33 cellular contexts compared by ENCODE assay signal in the genomic region with DNA sequence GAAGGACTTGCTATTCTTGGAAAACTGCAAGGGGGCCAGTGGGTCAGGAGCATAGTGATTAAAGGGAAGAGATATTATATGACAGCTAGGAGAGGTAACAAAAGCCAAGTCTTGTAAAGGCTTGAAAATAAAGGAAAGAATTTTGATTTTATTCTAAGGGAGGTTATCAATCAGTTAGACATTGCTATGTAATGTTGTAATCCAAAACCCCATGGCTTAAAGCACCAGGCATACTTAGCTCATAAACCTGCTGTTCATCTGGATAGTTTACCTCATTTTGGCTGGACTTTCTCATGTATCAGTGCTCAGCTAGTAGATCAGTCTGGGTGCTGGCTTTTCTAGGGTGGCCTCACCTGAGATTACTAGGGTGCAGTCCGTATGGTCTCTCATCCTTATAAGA.
"Had no signal": no experiment of that assay in that cellular context is flagged by ENCODE, and none has a peak within 500 bp of the region (broad histone marks: within the 10 kb centered on the region; RNA-seq: fewer than 3 reads in every experiment).

No MANE protein-coding gene starts in this region.

- H3K36me3 ChIP-seq: MG63 had no signal

- H3K4me3 ChIP-seq: MG63 had no signal

- H3K9me3 ChIP-seq: MG63 had no signal

- H3K27me3 ChIP-seq: MG63 had no signal

- DNase-seq: Karpas-422, Kasumi-1, MG63, MM.1S, MV-4-11, NCI-H1048, NCI-H1092, NCI-H1092 treated with DMSO at 0.1 percent for 48 hours, NCI-H1105, NCI-H1105 treated with DMSO at 0.1 percent for 48 hours, NCI-H1417, NCI-H1417 treated with DMSO at 0.1 percent for 48 hours, NCI-H1436, NCI-H1436 treated with DMSO at 0.1 percent for 48 hours, NCI-H146, NCI-H1694, NCI-H1694 treated with DMSO at 0.1 percent for 48 hours, NCI-H187, NCI-H187 treated with DMSO at 0.1 percent for 48 hours, NCI-H1930, NCI-H2029, NCI-H2029 treated with DMSO at 0.1 percent for 48 hours, NCI-H2081, NCI-H2081 treated with DMSO at 0.1 percent for 48 hours, NCI-H2107, NCI-H2171, NCI-H2171 treated with DMSO at 0.1 percent for 48 hours, NCI-H2227 treated with DMSO at 0.1 percent for 48 hours, NCI-H226, NCI-H345, NCI-H446, NCI-H510A, NCI-H510A treated with DMSO at 0.1 percent for 48 hours had no signal
